Comparison of ENCODE assay signal across 10 cellular contexts in the genomic region with DNA sequence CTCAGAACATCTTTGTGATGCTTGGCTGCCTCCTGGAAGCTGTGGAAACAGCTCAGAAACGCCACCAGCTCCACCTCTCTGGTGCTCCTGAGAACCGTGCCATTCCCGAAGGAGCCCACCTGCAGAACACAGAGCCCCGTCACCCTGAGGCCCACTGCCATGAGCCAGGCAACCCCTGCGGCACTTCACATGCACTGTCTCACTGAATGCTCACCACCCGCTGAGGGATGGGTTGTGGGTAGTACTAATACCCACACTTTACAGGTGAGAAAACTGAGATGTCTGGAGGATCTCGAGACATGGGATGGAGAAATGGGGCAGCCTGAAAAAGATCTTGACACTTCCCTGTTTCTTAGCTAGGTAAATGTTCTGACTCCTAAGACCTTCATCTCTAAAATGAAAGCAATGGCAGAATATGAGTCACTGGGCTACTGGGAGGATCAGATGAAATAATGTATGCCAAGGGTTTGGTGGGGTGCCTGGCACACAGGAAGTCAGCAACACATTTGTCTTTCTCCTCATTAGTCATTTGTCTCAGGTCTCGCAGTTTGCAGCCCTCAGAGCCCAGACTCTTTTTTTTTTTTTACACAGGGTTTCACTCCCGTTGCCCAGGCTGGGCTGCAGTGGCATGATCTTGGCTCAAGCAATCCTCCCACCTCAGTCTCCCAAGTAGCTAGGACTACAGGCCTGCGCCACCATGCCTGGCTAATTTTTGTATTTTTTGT. TPM values are rescaled to one million over a fixed set of nuclear protein-coding genes. Genes with fewer than 3 reads are reported as not detected.
A peak's percentile ranks its signal among the peaks of the same experiment; 100 is the strongest.
DNase-seq lines count a peak whose midpoint lies in the region; ATAC-seq and TF ChIP-seq lines count a peak whose summit lies in the region.
"Had no signal": no experiment of that assay in that cellular context is flagged by ENCODE, and none has a peak within 500 bp of the region (broad histone marks: within the 10 kb centered on the region; RNA-seq: fewer than 3 reads in every experiment).

No MANE protein-coding gene starts in this region.

- no peak overlapping the region for H3K4me2 ChIP-seq in hepatocyte

- no peaks in the 10 kb centered on the region for H3K27me3 ChIP-seq in mucosa of rectum (ENCODE audit: control insufficient read depth in 2 of 2, insufficient read depth in 2 of 2, low read length in 2 of 2)
- no peaks in the 10 kb centered on the region for H3K27me3 ChIP-seq in hepatocyte

- H4K20me1 ChIP-seq in hepatocyte (ENCODE audit: insufficient read depth, poor library complexity, severe bottlenecking): no peaks in the 10 kb centered on the region

- H3K4me1 ChIP-seq in mucosa of rectum (ENCODE audit: control insufficient read depth in 2 of 2, insufficient read depth in 2 of 2, low read length in 2 of 2): peaks cover 11 to 13% of the 10 kb centered on the region in 2 donors
- H3K4me1 ChIP-seq in hepatocyte (ENCODE audit: insufficient read depth): no peaks in the 10 kb centered on the region

- 90% methylated on average over 10 of the region's 10 CpGs for WGBS in hepatocyte (ENCODE audit: low lambda C conversion rate, missing lambda C conversion rate)

- ATAC-seq in Right ventricle myocardium superior (ENCODE audit: poor library complexity) (no peak), HG03442 (IDR thresholded peaks at IDR 0.05; ENCODE audit: unreplicated experiment) (no peak)

- no peaks in the 10 kb centered on the region for H3K27me3 Mint-ChIP-seq in activated T-helper 1 cell treated with anti-CD3 and anti-CD28 coated beads, Interleukin-12 subunit alpha, Interleukin-12 subunit beta, Interleukin-2, Interleukin-4 antibody, amounts not matched to agents 30 ng/mL and 10 ng/mL and 1 ng/mL, durations not matched to agents 14 hours and 24 hours and 36 hours (ENCODE audit: insufficient read depth)
- H3K27me3 Mint-ChIP-seq in progenitor cell of endocrine pancreas: peaks cover 16% of the 10 kb centered on the region

- no peaks in the 10 kb centered on the region for H3K9me3 Mint-ChIP-seq in activated T-helper 1 cell treated with anti-CD3 and anti-CD28 coated beads, Interleukin-12 subunit alpha, Interleukin-12 subunit beta, Interleukin-2, Interleukin-4 antibody, amounts not matched to agents 30 ng/mL and 10 ng/mL and 1 ng/mL, durations not matched to agents 14 hours and 24 hours and 36 hours
- no peaks in the 10 kb centered on the region for H3K9me3 Mint-ChIP-seq in progenitor cell of endocrine pancreas (ENCODE audit: low read depth)

- no peaks in the 10 kb centered on the region for H3K79me2 ChIP-seq in hepatocyte

- no peak overlapping the region for H3K4me3 ChIP-seq in mucosa of rectum (ENCODE audit: low read length in 2 of 2)
- H3K4me3 ChIP-seq in hepatocyte: no peak overlapping the region

- H3K9me3 ChIP-seq in mucosa of rectum (ENCODE audit: control insufficient read depth in 2 of 2, low read length in 2 of 2) (no peaks in the 10 kb centered on the region), hepatocyte (ENCODE audit: low read depth) (no peaks in the 10 kb centered on the region)

- TF ChIP-seq CTCF in progenitor cell of endocrine pancreas (IDR thresholded peaks at IDR 0.05; ENCODE audit: unreplicated experiment) (no peak), hepatocyte (IDR thresholded peaks at IDR 0.05; ENCODE audit: poor library complexity) (no peak)

- peaks cover 29% of the 10 kb centered on the region for H3K36me3 Mint-ChIP-seq in activated T-helper 1 cell treated with anti-CD3 and anti-CD28 coated beads, Interleukin-12 subunit alpha, Interleukin-12 subunit beta, Interleukin-2, Interleukin-4 antibody, amounts not matched to agents 30 ng/mL and 10 ng/mL and 1 ng/mL, durations not matched to agents 14 hours and 24 hours and 36 hours (ENCODE audit: low read depth)
- H3K36me3 Mint-ChIP-seq in progenitor cell of endocrine pancreas (ENCODE audit: insufficient read depth): no peaks in the 10 kb centered on the region

- peaks cover 56% of the 10 kb centered on the region for H3K4me1 Mint-ChIP-seq in activated T-helper 1 cell treated with anti-CD3 and anti-CD28 coated beads, Interleukin-12 subunit alpha, Interleukin-12 subunit beta, Interleukin-2, Interleukin-4 antibody, amounts not matched to agents 30 ng/mL and 10 ng/mL and 1 ng/mL, durations not matched to agents 14 hours and 24 hours and 36 hours (ENCODE audit: low read depth)
- no peaks in the 10 kb centered on the region for H3K4me1 Mint-ChIP-seq in progenitor cell of endocrine pancreas (ENCODE audit: low read depth)

- H3K36me3 ChIP-seq in mucosa of rectum (ENCODE audit: control insufficient read depth in 2 of 2, insufficient read depth in 2 of 2, low read length in 2 of 2) (peaks cover 0 to 4% of the 10 kb centered on the region in 2 donors), hepatocyte (replicated peaks; ENCODE audit: insufficient read depth, low read depth) (no peaks in the 10 kb centered on the region)

- peak overlapping the region; percentile 49 to 60 for H3K27ac ChIP-seq in mucosa of rectum (ENCODE audit: low read depth in 2 of 2, low read length in 2 of 2)
- no peak overlapping the region for H3K27ac ChIP-seq in hepatocyte

- peak overlapping the region; percentile 10 for H3K4me3 Mint-ChIP-seq in activated T-helper 1 cell treated with anti-CD3 and anti-CD28 coated beads, Interleukin-12 subunit alpha, Interleukin-12 subunit beta, Interleukin-2, Interleukin-4 antibody, amounts not matched to agents 30 ng/mL and 10 ng/mL and 1 ng/mL, durations not matched to agents 14 hours and 24 hours and 36 hours
- no peak overlapping the region for H3K4me3 Mint-ChIP-seq in progenitor cell of endocrine pancreas (ENCODE audit: low read depth)

- DNase-seq in AG08395 (ENCODE audit: low spot score) (peak; percentile 36), NCI-H69 (lab: John Stamatoyannopoulos, UW) (peak; percentile 75), progenitor cell of endocrine pancreas (ENCODE audit: low spot score, unreplicated experiment) (no peak), Right ventricle myocardium superior (no peak), hepatocyte (ENCODE audit: low spot score) (no peak)
- peak; percentile 35 for DNase-seq in activated T-helper 1 cell treated with anti-CD3 and anti-CD28 coated beads, Interleukin-12 subunit alpha, Interleukin-12 subunit beta, Interleukin-2, Interleukin-4 antibody, amounts not matched to agents 30 ng/mL and 10 ng/mL and 1 ng/mL, durations not matched to agents 14 hours and 24 hours and 36 hours (ENCODE audit: low spot score)
- DNase-seq: NCI-H526 treated with DMSO at 0.1 percent for 48 hours had no signal

- intact Hi-C loops in activated T-helper 1 cell treated with anti-CD3 and anti-CD28 coated beads, Interleukin-12 subunit alpha, Interleukin-12 subunit beta, Interleukin-2, Interleukin-4 antibody, amounts not matched to agents 30 ng/mL and 10 ng/mL and 1 ng/mL, durations not matched to agents 14 hours and 24 hours and 36 hours (cut with micrococcal nuclease): loop anchor here (1.0 to 10.0 kb wide), 3 partner anchors 17 to 599 kb away; partner anchors contain the start of genes C12orf43 and COX6A1
- intact Hi-C loops in Right ventricle myocardium superior (cut with DNase I): no loop called here

- no peaks in the 10 kb centered on the region for H3K9me2 ChIP-seq in hepatocyte (replicated peaks; ENCODE audit: insufficient read depth)

- peak overlapping the region; percentile 29 for H3K27ac Mint-ChIP-seq in activated T-helper 1 cell treated with anti-CD3 and anti-CD28 coated beads, Interleukin-12 subunit alpha, Interleukin-12 subunit beta, Interleukin-2, Interleukin-4 antibody, amounts not matched to agents 30 ng/mL and 10 ng/mL and 1 ng/mL, durations not matched to agents 14 hours and 24 hours and 36 hours
- H3K27ac Mint-ChIP-seq in progenitor cell of endocrine pancreas: no peak overlapping the region

- no peak overlapping the region for H2AFZ ChIP-seq in hepatocyte

- no peak overlapping the region for H3K9ac ChIP-seq in mucosa of rectum (ENCODE audit: low read depth in 1 of 2, low read length in 2 of 2)

RNA-seq across cellular contexts. Expression of gene OASL, which starts 5.3 kb away (rescaled TPM):
- total RNA-seq in activated T-helper 1 cell treated with anti-CD3 and anti-CD28 coated beads, Interleukin-12 subunit alpha, Interleukin-12 subunit beta, Interleukin-2, Interleukin-4 antibody, amounts not matched to agents 30 ng/mL and 10 ng/mL and 1 ng/mL, durations not matched to agents 14 hours and 24 hours and 36 hours: 2.4 and 3.1 TPM in 2 replicates
- total RNA-seq in progenitor cell of endocrine pancreas: not detected in 2 replicates
- 0.35 TPM for total RNA-seq in Right ventricle myocardium superior
- total RNA-seq in hepatocyte: 0.27 and 0.52 TPM in 2 replicates
- polyA plus RNA-seq in hepatocyte: 0.13 and 0.47 TPM in 2 replicates

RNA-seq across cellular contexts. Expression of gene C12orf43, which starts 17.5 kb away (rescaled TPM):
- total RNA-seq in activated T-helper 1 cell treated with anti-CD3 and anti-CD28 coated beads, Interleukin-12 subunit alpha, Interleukin-12 subunit beta, Interleukin-2, Interleukin-4 antibody, amounts not matched to agents 30 ng/mL and 10 ng/mL and 1 ng/mL, durations not matched to agents 14 hours and 24 hours and 36 hours: 34.6 and 35.3 TPM in 2 replicates
- total RNA-seq in progenitor cell of endocrine pancreas (16.8 and 17.2 TPM in 2 replicates), Right ventricle myocardium superior (7.2 TPM), hepatocyte (11.8 and 17.8 TPM in 2 replicates)
- 9.2 and 11.3 TPM in 2 replicates for polyA plus RNA-seq in hepatocyte

RNA-seq across cellular contexts. Expression of gene HNF1A, which starts 55.4 kb away (rescaled TPM):
- total RNA-seq in activated T-helper 1 cell treated with anti-CD3 and anti-CD28 coated beads, Interleukin-12 subunit alpha, Interleukin-12 subunit beta, Interleukin-2, Interleukin-4 antibody, amounts not matched to agents 30 ng/mL and 10 ng/mL and 1 ng/mL, durations not matched to agents 14 hours and 24 hours and 36 hours: not detected in 2 replicates
- total RNA-seq in progenitor cell of endocrine pancreas (13.7 and 15.1 TPM in 2 replicates), Right ventricle myocardium superior (not detected), hepatocyte (13.2 and 16.7 TPM in 2 replicates)
- polyA plus RNA-seq in hepatocyte: 17.0 and 23.9 TPM in 2 replicates
- total RNA-seq: lung microvascular endothelial cell had no signal

Comparison
In these comparisons a context has a peak if more than half of its experiments do, and no peak if none do; other contexts are left out.
1. DNase-seq: peak in AG08395 (single experiment), NCI-H69 (single experiment) and activated T-helper 1 cell treated with anti-CD3 and anti-CD28 coated beads, Interleukin-12 subunit alpha, Interleukin-12 subunit beta, Interleukin-2, Interleukin-4 antibody, amounts not matched to agents 30 ng/mL and 10 ng/mL and 1 ng/mL, durations not matched to agents 14 hours and 24 hours and 36 hours (single experiment); none in progenitor cell of endocrine pancreas (single experiment), Right ventricle myocardium superior (single experiment) and hepatocyte (single experiment).
2. RNA of gene HNF1A, which starts 55.4 kb away (total RNA-seq): 13.2 to 16.7 TPM in hepatocyte and 13.7 to 15.1 TPM in progenitor cell of endocrine pancreas; not detected in activated T-helper 1 cell treated with anti-CD3 and anti-CD28 coated beads, Interleukin-12 subunit alpha, Interleukin-12 subunit beta, Interleukin-2, Interleukin-4 antibody, amounts not matched to agents 30 ng/mL and 10 ng/mL and 1 ng/mL, durations not matched to agents 14 hours and 24 hours and 36 hours and not detected in Right ventricle myocardium superior (single experiment); every median in the first group is over 10 times any median in the second.